In genomic region chr11:40688369-40688768, GRCh38 we compare ENCODE assay signal across 28 cellular contexts.
"Had no signal": no experiment of that assay in that cellular context is flagged by ENCODE, and none has a peak within 500 bp of the region (broad histone marks: within the 10 kb centered on the region; RNA-seq: fewer than 3 reads in every experiment).

No MANE protein-coding gene starts in this region.

- H3K9me3 ChIP-seq: testis, thoracic aorta, thyroid gland, tibial nerve, upper lobe of left lung, upper lobe of right lung, uterus, vagina had no signal

- DNase-seq: stimulated activated CD4-positive, alpha-beta T cell treated with anti-CD3 and anti-CD28 coated beads, Interleukin-2, amount 100 ng/mL, for 48 hours; stimulated activated CD4-positive, alpha-beta T cell treated with anti-CD3 and anti-CD28 coated beads, Interleukin-4, amount 100 ng/mL, for 1 hour; stimulated activated CD4-positive, alpha-beta T cell treated with anti-CD3 and anti-CD28 coated beads, Interleukin-4, amount 100 ng/mL, for 24 hours; stimulated activated CD4-positive, alpha-beta T cell treated with anti-CD3 and anti-CD28 coated beads, Interleukin-4, amount 100 ng/mL, for 4 hours; stimulated activated CD8-positive, alpha-beta memory T cell treated with anti-CD3 and anti-CD28 coated beads, Interleukin-4, amount 100 ng/mL, for 48 hours; stimulated activated naive B cell treated with anti-CD40 and anti-IgM and Interleukin-4, amounts not matched to agents 10 μg/mL and 1 μg/mL and 100 μg/mL, for 72 hours; stimulated activated naive CD4-positive, alpha-beta T cell; stimulated activated naive CD4-positive, alpha-beta T cell treated with Interleukin-2 at 50 U/mL for 16 hours; stimulated activated naive CD8-positive, alpha-beta T cell treated with anti-CD3 and anti-CD28 coated beads, Interleukin-15, amount 100 ng/mL, for 72 hours; stimulated activated naive CD8-positive, alpha-beta T cell treated with anti-CD3 and anti-CD28 coated beads, Interleukin-15, Interleukin-2, amounts not matched to agents 100 U/mL and 50 U/mL, for 24 hours; stomach; substantia nigra; testis; thyroid gland; tibial artery; transverse colon; trophoblast cell; upper lobe of left lung; upper lobe of right lung; uterus had no signal

- H3K27me3 Mint-ChIP-seq: stimulated activated memory B cell treated with anti-CD40 and anti-IgM and Interleukin-4, amounts not matched to agents 10 μg/mL and 1 μg/mL and 100 μg/mL, for 72 hours; stimulated activated naive B cell treated with anti-CD40 and anti-IgM and Interleukin-4, amounts not matched to agents 10 μg/mL and 1 μg/mL and 100 μg/mL, for 72 hours; stimulated activated naive CD8-positive, alpha-beta T cell treated with anti-CD3 and anti-CD28 coated beads, Interleukin-15, amount 100 ng/mL, for 72 hours; stimulated activated naive CD8-positive, alpha-beta T cell treated with anti-CD3 and anti-CD28 coated beads, Interleukin-15, Interleukin-2, amounts not matched to agents 100 ng/mL and 50 ng/mL, for 24 hours had no signal

- H3K4me3 ChIP-seq: stomach, suprapubic skin, testis, thoracic aorta, thyroid gland, tibial artery, tibial nerve, transverse colon, upper lobe of left lung, upper lobe of right lung, uterus, vagina had no signal

- ATAC-seq: stimulated activated effector memory CD8-positive, alpha-beta T cell treated with anti-CD3 and anti-CD28 coated beads, Interleukin-12 subunit alpha, Interleukin-12 subunit beta, amount 100 ng/mL, for 72 hours; stimulated activated memory B cell treated with anti-CD40 and anti-IgM and Interleukin-4, amounts not matched to agents 10 μg/mL and 1 μg/mL and 100 μg/mL, for 72 hours; stimulated activated naive B cell treated with anti-CD40 and anti-IgM and Interleukin-4, amounts not matched to agents 10 μg/mL and 1 μg/mL and 100 μg/mL, for 72 hours; stimulated activated naive CD8-positive, alpha-beta T cell treated with anti-CD3 and anti-CD28 coated beads, Interleukin-15, amount 100 ng/mL, for 72 hours; stimulated activated naive CD8-positive, alpha-beta T cell treated with anti-CD3 and anti-CD28 coated beads, Interleukin-15, Interleukin-2, amounts not matched to agents 100 U/mL and 50 U/mL, for 24 hours; upper lobe of right lung had no signal

- H3K36me3 ChIP-seq: stomach, suprapubic skin, thoracic aorta, thyroid gland, tibial artery, tibial nerve, transverse colon, upper lobe of left lung, upper lobe of right lung, uterus, vagina had no signal

- H3K4me1 ChIP-seq: stomach, suprapubic skin, testis, thyroid gland, tibial artery, tibial nerve, transverse colon, upper lobe of left lung, upper lobe of right lung, uterus, vagina had no signal

- FAIRE-seq: urothelium cell line had no signal

- H3K27ac Mint-ChIP-seq: stimulated activated effector memory CD8-positive, alpha-beta T cell treated with anti-CD3 and anti-CD28 coated beads, Interleukin-12 subunit alpha, Interleukin-12 subunit beta, amount 100 ng/mL, for 72 hours; stimulated activated memory B cell treated with anti-CD40 and anti-IgM and Interleukin-4, amounts not matched to agents 10 μg/mL and 1 μg/mL and 100 μg/mL, for 72 hours; stimulated activated naive B cell treated with anti-CD40 and anti-IgM and Interleukin-4, amounts not matched to agents 10 μg/mL and 1 μg/mL and 100 μg/mL, for 72 hours; stimulated activated naive CD8-positive, alpha-beta T cell treated with anti-CD3 and anti-CD28 coated beads, Interleukin-15, amount 100 ng/mL, for 72 hours; stimulated activated naive CD8-positive, alpha-beta T cell treated with anti-CD3 and anti-CD28 coated beads, Interleukin-15, Interleukin-2, amounts not matched to agents 100 ng/mL and 50 ng/mL, for 24 hours had no signal

- H3K4me3 Mint-ChIP-seq: stimulated activated effector memory CD8-positive, alpha-beta T cell treated with anti-CD3 and anti-CD28 coated beads, Interleukin-12 subunit alpha, Interleukin-12 subunit beta, amount 100 ng/mL, for 72 hours; stimulated activated memory B cell treated with anti-CD40 and anti-IgM and Interleukin-4, amounts not matched to agents 10 μg/mL and 1 μg/mL and 100 μg/mL, for 72 hours; stimulated activated naive B cell treated with anti-CD40 and anti-IgM and Interleukin-4, amounts not matched to agents 10 μg/mL and 1 μg/mL and 100 μg/mL, for 72 hours; stimulated activated naive CD8-positive, alpha-beta T cell treated with anti-CD3 and anti-CD28 coated beads, Interleukin-15, amount 100 ng/mL, for 72 hours; stimulated activated naive CD8-positive, alpha-beta T cell treated with anti-CD3 and anti-CD28 coated beads, Interleukin-15, Interleukin-2, amounts not matched to agents 100 ng/mL and 50 ng/mL, for 24 hours had no signal

- H3K27ac ChIP-seq: stomach, suprapubic skin, testis, thoracic aorta, thyroid gland, tibial artery, tibial nerve, transverse colon, upper lobe of left lung, upper lobe of right lung, uterus, vagina had no signal

- H3K36me3 Mint-ChIP-seq: stimulated activated effector memory CD8-positive, alpha-beta T cell treated with anti-CD3 and anti-CD28 coated beads, Interleukin-12 subunit alpha, Interleukin-12 subunit beta, amount 100 ng/mL, for 72 hours; stimulated activated memory B cell treated with anti-CD40 and anti-IgM and Interleukin-4, amounts not matched to agents 10 μg/mL and 1 μg/mL and 100 μg/mL, for 72 hours; stimulated activated naive B cell treated with anti-CD40 and anti-IgM and Interleukin-4, amounts not matched to agents 10 μg/mL and 1 μg/mL and 100 μg/mL, for 72 hours had no signal

- H3K27me3 ChIP-seq: stomach, suprapubic skin, testis, thyroid gland, tibial artery, tibial nerve, transverse colon, upper lobe of left lung, upper lobe of right lung, uterus, vagina had no signal

- H3K9me3 Mint-ChIP-seq: stimulated activated naive CD8-positive, alpha-beta T cell treated with anti-CD3 and anti-CD28 coated beads, Interleukin-15, amount 100 ng/mL, for 72 hours had no signal

- H3K4me1 Mint-ChIP-seq: stimulated activated effector memory CD8-positive, alpha-beta T cell treated with anti-CD3 and anti-CD28 coated beads, Interleukin-12 subunit alpha, Interleukin-12 subunit beta, amount 100 ng/mL, for 72 hours; stimulated activated memory B cell treated with anti-CD40 and anti-IgM and Interleukin-4, amounts not matched to agents 10 μg/mL and 1 μg/mL and 100 μg/mL, for 72 hours; stimulated activated naive B cell treated with anti-CD40 and anti-IgM and Interleukin-4, amounts not matched to agents 10 μg/mL and 1 μg/mL and 100 μg/mL, for 72 hours; stimulated activated naive CD8-positive, alpha-beta T cell treated with anti-CD3 and anti-CD28 coated beads, Interleukin-15, amount 100 ng/mL, for 72 hours had no signal
